Comparison of ENCODE assay signal across 33 cellular contexts in the genomic region with DNA sequence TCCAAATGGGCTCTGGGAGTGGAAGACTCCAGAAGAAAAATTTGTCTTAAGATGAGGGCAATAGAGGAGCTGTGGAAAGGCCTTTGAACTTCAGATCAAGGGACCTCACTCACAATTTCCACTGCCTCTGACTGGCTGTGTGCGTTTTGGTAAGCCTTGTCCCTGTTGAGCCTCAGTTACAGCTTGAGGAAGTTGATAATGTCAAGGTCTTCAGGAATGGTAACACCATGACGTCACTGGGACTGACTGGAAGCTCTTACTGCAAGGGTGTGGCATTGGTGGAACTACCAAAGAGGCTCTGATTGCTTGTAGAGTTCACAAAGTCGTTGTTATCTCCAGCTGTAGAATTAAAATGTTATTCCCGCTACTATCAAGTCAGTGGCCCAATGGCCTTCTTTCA. TPM values are rescaled to one million over a fixed set of nuclear protein-coding genes. Genes with fewer than 3 reads are reported as not detected.
"Had no signal": no experiment of that assay in that cellular context is flagged by ENCODE, and none has a peak within 500 bp of the region (broad histone marks: within the 10 kb centered on the region; RNA-seq: fewer than 3 reads in every experiment).

No MANE protein-coding gene starts in this region.

- H3K27ac ChIP-seq: colonic mucosa, epithelial cell of prostate, foreskin keratinocyte, gastroesophageal sphincter, heart left ventricle, hepatocyte, left lung, neutrophil, parathyroid adenoma, stomach, thyroid gland had no signal

- H3K27me3 Mint-ChIP-seq: dendritic cell treated with granulocyte-macrophage colony-stimulating factor and Interleukin-4, amounts not matched to agents 40 ng/mL and 50 ng/mL, for 4 days; progenitor cell of endocrine pancreas had no signal

- H2AFZ ChIP-seq: hepatocyte, parathyroid adenoma had no signal

- FAIRE-seq: kidney had no signal

- H3K27me3 ChIP-seq: colonic mucosa, foreskin keratinocyte, gastroesophageal sphincter, heart left ventricle, hepatocyte, left lung, neutrophil, stomach, thyroid gland had no signal

- H3K4me2 ChIP-seq: hepatocyte had no signal

- H3K27ac Mint-ChIP-seq: dendritic cell treated with granulocyte-macrophage colony-stimulating factor and Interleukin-4, amounts not matched to agents 40 ng/mL and 50 ng/mL, for 4 days; endodermal cell; natural killer cell; progenitor cell of endocrine pancreas; stimulated activated effector memory CD8-positive, alpha-beta T cell treated with anti-CD3 and anti-CD28 coated beads, Interleukin-12 subunit alpha, Interleukin-12 subunit beta, amount 100 ng/mL, for 72 hours had no signal

- H3K36me3 Mint-ChIP-seq: stimulated activated effector memory CD8-positive, alpha-beta T cell treated with anti-CD3 and anti-CD28 coated beads, Interleukin-12 subunit alpha, Interleukin-12 subunit beta, amount 100 ng/mL, for 72 hours had no signal

- ATAC-seq: esophagus mucosa; foreskin keratinocyte; natural killer cell; sciatic nerve; stimulated activated effector memory CD8-positive, alpha-beta T cell treated with anti-CD3 and anti-CD28 coated beads, Interleukin-12 subunit alpha, Interleukin-12 subunit beta, amount 100 ng/mL, for 72 hours had no signal

- H3K36me3 ChIP-seq: colonic mucosa, gastroesophageal sphincter, heart left ventricle, left lung, neutrophil, stomach, thyroid gland had no signal

- H3K9me3 ChIP-seq: colonic mucosa, neutrophil, thyroid gland had no signal

- DNase-seq: colonic mucosa; effector CD8-positive, alpha-beta T cell; endodermal cell; foreskin keratinocyte; heart left ventricle; kidney; left lung; mesendoderm; natural killer cell; stimulated activated CD4-positive, alpha-beta T cell treated with anti-CD3 and anti-CD28 coated beads, Interleukin-2, amount 100 ng/mL, for 24 hours; stimulated activated CD4-positive, alpha-beta T cell treated with anti-CD3 and anti-CD28 coated beads, Interleukin-4, amount 100 ng/mL, for 24 hours; stimulated activated naive CD4-positive, alpha-beta T cell treated with Interleukin-2 at 50 U/mL for 16 hours; stomach; thyroid gland; trophoblast cell had no signal

- H3K9ac ChIP-seq: parathyroid adenoma had no signal

- H3K9me3 Mint-ChIP-seq: stimulated activated effector memory CD8-positive, alpha-beta T cell treated with anti-CD3 and anti-CD28 coated beads, Interleukin-12 subunit alpha, Interleukin-12 subunit beta, amount 100 ng/mL, for 72 hours had no signal

- H3K4me1 Mint-ChIP-seq: endodermal cell; stimulated activated effector memory CD8-positive, alpha-beta T cell treated with anti-CD3 and anti-CD28 coated beads, Interleukin-12 subunit alpha, Interleukin-12 subunit beta, amount 100 ng/mL, for 72 hours had no signal

- H3K4me3 ChIP-seq: colonic mucosa, gastroesophageal sphincter, heart left ventricle, hepatocyte, left lung, stomach, thyroid gland had no signal

- H3K4me3 Mint-ChIP-seq: dendritic cell treated with granulocyte-macrophage colony-stimulating factor and Interleukin-4, amounts not matched to agents 40 ng/mL and 50 ng/mL, for 4 days; endodermal cell; natural killer cell; stimulated activated effector memory CD8-positive, alpha-beta T cell treated with anti-CD3 and anti-CD28 coated beads, Interleukin-12 subunit alpha, Interleukin-12 subunit beta, amount 100 ng/mL, for 72 hours had no signal

- H3K4me1 ChIP-seq: colonic mucosa, foreskin keratinocyte, left lung, parathyroid adenoma, thyroid gland had no signal

RNA-seq across cellular contexts. Expression of a gene that starts 29.2 kb away (rescaled TPM):
- total RNA-seq: colonic mucosa, endodermal cell, esophagus mucosa, foreskin keratinocyte, gastroesophageal sphincter, heart left ventricle, kidney, left lung, lower leg skin, lung microvascular endothelial cell, natural killer cell, omental fat pad, progenitor cell of endocrine pancreas, sciatic nerve, stomach, subcutaneous adipose tissue, temporal lobe, thyroid gland, urinary bladder had no signal
- polyA plus RNA-seq: fibroblast of lung, foreskin keratinocyte, hepatocyte, neural cell, stomach, urinary bladder had no signal
